ENCODE assay signal across 8 cellular contexts in genomic region chr4:159101983-159102622, GRCh38.
DNase-seq lines count a peak whose midpoint lies in the region; ATAC-seq and TF ChIP-seq lines count a peak whose summit lies in the region.

No MANE protein-coding gene starts in this region.

- H3K9me3 Mint-ChIP-seq in memory B cell: no peaks in the 10 kb centered on the region

- no peaks in the 10 kb centered on the region for H3K36me3 ChIP-seq in brain microvascular endothelial cell (replicated peaks)

- TF ChIP-seq CTCF in 22Rv1 (IDR thresholded peaks at IDR 0.05): no peak
- TF ChIP-seq CTCF in HL-60 (IDR thresholded peaks at IDR 0.05; ENCODE audit: insufficient read depth, low read length): no peak
- TF ChIP-seq CTCF in brain microvascular endothelial cell (IDR thresholded peaks at IDR 0.05; ENCODE audit: low read depth, low read length, missing control alignments): no peak

- H3K4me3 ChIP-seq in HL-60 (replicated peaks; ENCODE audit: insufficient read depth, low read length) (peak overlapping the region; percentile 84), brain microvascular endothelial cell (ENCODE audit: low read depth, low read length) (peak overlapping the region; percentile 88)

- H3K27ac Mint-ChIP-seq in memory B cell: peak overlapping the region; percentile 86

- H3K27me3 ChIP-seq in HL-60 (ENCODE audit: insufficient read depth, poor library complexity, severe bottlenecking) (peaks cover 5% of the 10 kb centered on the region), brain microvascular endothelial cell (replicated peaks) (no peaks in the 10 kb centered on the region)

- in situ Hi-C loops in brain microvascular endothelial cell (cut with HindIII; ENCODE audit: low pct_ligation_motif_present, low sequenced_read_pairs): no loop called here

- no peak for ATAC-seq in memory B cell (ENCODE audit: low read depth)
- no peak for ATAC-seq in HG02884 (IDR thresholded peaks at IDR 0.05; ENCODE audit: unreplicated experiment)
- no peak for ATAC-seq in HG02798 (IDR thresholded peaks at IDR 0.05; ENCODE audit: poor library complexity, unreplicated experiment)
- ATAC-seq in GM21526 (IDR thresholded peaks at IDR 0.05; ENCODE audit: low FRiP score, unreplicated experiment): no peak
- no peak for ATAC-seq in HG03469 (IDR thresholded peaks at IDR 0.05; ENCODE audit: unreplicated experiment)

- peak overlapping the region; percentile 83 for H3K4me3 Mint-ChIP-seq in memory B cell

- H3K4me1 Mint-ChIP-seq in memory B cell: peaks cover 32% of the 10 kb centered on the region

- H3K27ac ChIP-seq in 22Rv1 (peak overlapping the region; percentile 89), HL-60 (replicated peaks) (no peak overlapping the region), brain microvascular endothelial cell (peak overlapping the region; percentile 81)

- peaks cover 3% of the 10 kb centered on the region for H3K27me3 Mint-ChIP-seq in memory B cell

- DNase-seq in HL-60 (ENCODE audit: low read depth in 1 of 2, low spot score in 1 of 2) (no peak), brain microvascular endothelial cell (no peak), memory B cell (ENCODE audit: low spot score in 2 of 2) (no peak)

- H3K36me3 Mint-ChIP-seq in memory B cell: no peaks in the 10 kb centered on the region
